7 cellular contexts compared by ENCODE assay signal in the genomic region with DNA sequence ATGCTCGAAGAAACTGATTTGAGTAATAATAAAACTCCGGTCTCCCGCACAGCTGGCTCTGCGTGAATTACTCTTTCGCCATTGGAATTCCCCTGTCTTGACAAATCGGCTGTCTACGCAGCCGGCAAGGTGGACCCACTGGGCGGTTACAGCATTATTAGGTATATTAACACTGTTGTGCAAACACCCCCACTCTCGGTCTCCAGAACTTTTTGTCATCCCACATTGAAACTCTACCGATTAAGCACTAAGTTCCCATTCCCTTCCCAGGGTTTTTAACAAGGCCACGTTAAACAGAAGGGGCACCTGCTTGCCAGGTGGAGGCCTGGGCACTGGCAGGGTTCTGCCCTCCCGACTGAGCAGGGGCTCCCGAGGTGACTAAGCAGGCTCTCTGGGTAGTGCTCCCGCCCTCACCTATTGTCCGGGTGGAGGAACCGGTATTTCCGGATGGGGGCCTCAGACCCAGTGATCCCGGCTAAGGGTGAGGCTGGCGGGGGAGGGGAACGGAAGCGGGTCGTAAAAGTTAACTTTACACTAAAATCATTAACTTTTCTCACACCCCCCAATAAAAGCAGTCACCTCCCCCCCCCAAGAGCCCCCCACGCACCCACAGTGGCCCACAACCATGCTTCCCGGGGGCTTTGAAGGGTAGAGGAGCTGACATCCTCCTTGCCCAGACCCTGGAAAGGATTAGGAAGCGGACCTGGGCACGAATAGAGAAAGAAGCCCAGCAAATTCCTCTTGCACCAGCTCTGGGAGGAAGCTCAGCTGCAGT. TPM values are rescaled to one million over a fixed set of nuclear protein-coding genes. Genes with fewer than 3 reads are reported as not detected.
A peak's percentile ranks its signal among the peaks of the same experiment; 100 is the strongest.
DNase-seq lines count a peak whose midpoint lies in the region; ATAC-seq lines count a peak whose summit lies in the region.

No MANE protein-coding gene starts in this region.

- no peaks in the 10 kb centered on the region for H3K27me3 ChIP-seq in skeletal muscle tissue (ENCODE audit: control insufficient read depth in 3 of 3, insufficient read depth in 3 of 3, low read length in 3 of 3)

- H3K9me3 Mint-ChIP-seq in activated naive CD8-positive, alpha-beta T cell treated with anti-CD3 and anti-CD28 coated beads, Interleukin-2, amount 50 U/mL, for 24 hours = no peaks in the 10 kb centered on the region

- peak overlapping the region; percentile 38 to 68 (median 63) for H3K9ac ChIP-seq in skeletal muscle tissue (ENCODE audit: low read depth in 1 of 3, low read length in 3 of 3)

- peaks cover 9 to 13% (median 13%) of the 10 kb centered on the region in 3 donors for H3K4me1 ChIP-seq in skeletal muscle tissue (ENCODE audit: control insufficient read depth in 3 of 3, insufficient read depth in 3 of 3, low read length in 3 of 3)

- no peaks in the 10 kb centered on the region for H3K36me3 ChIP-seq in skeletal muscle tissue (ENCODE audit: control insufficient read depth in 3 of 3, insufficient read depth in 3 of 3, low read length in 3 of 3)

- H3K27ac ChIP-seq in skeletal muscle tissue (ENCODE audit: low read depth, low read length) = no peak overlapping the region

- H3K36me3 Mint-ChIP-seq in activated naive CD8-positive, alpha-beta T cell treated with anti-CD3 and anti-CD28 coated beads, Interleukin-2, amount 50 U/mL, for 24 hours (ENCODE audit: low read depth) = no peaks in the 10 kb centered on the region

- ATAC-seq in GM18511 (IDR thresholded peaks at IDR 0.05; ENCODE audit: unreplicated experiment) (peak; percentile 31), HG02938 (IDR thresholded peaks at IDR 0.05; ENCODE audit: unreplicated experiment) (no peak)
- ATAC-seq in activated naive CD8-positive, alpha-beta T cell treated with anti-CD3 and anti-CD28 coated beads, Interleukin-2, amount 50 U/mL, for 24 hours = peak; percentile 55
- ATAC-seq in activated CD4-positive, CD25-positive, alpha-beta regulatory T cell treated with anti-CD3 and anti-CD28 coated beads, Interleukin-2, amount 50 U/mL, for 24 hours = no peak

- H3K4me3 Mint-ChIP-seq in activated naive CD8-positive, alpha-beta T cell treated with anti-CD3 and anti-CD28 coated beads, Interleukin-2, amount 50 U/mL, for 24 hours = peak overlapping the region; percentile 58

- peak overlapping the region; percentile 85 for H3K4me3 ChIP-seq in iPS-18c (ENCODE audit: insufficient read depth, low read depth, low read length)
- peak overlapping the region; percentile 61 to 90 (median 85) for H3K4me3 ChIP-seq in skeletal muscle tissue (ENCODE audit: low read length in 3 of 3)

- H3K27ac Mint-ChIP-seq in activated naive CD8-positive, alpha-beta T cell treated with anti-CD3 and anti-CD28 coated beads, Interleukin-2, amount 50 U/mL, for 24 hours = no peak overlapping the region

- H3K27me3 Mint-ChIP-seq in activated naive CD8-positive, alpha-beta T cell treated with anti-CD3 and anti-CD28 coated beads, Interleukin-2, amount 50 U/mL, for 24 hours = peaks cover 9% of the 10 kb centered on the region

- DNase-seq in NCI-H1417 treated with DMSO at 0.1 percent for 48 hours (lab: John Stamatoyannopoulos, UW) = peak; percentile 46
- peak; percentile 25 for DNase-seq in activated naive CD8-positive, alpha-beta T cell treated with anti-CD3 and anti-CD28 coated beads, Interleukin-2, amount 50 U/mL, for 24 hours

- H3K9me3 ChIP-seq in iPS-18c (ENCODE audit: control insufficient read depth, insufficient read depth, low read length) (peaks cover 2% of the 10 kb centered on the region), skeletal muscle tissue (ENCODE audit: control insufficient read depth in 3 of 3, low read length in 3 of 3) (no peaks in the 10 kb centered on the region)

- H3K4me1 Mint-ChIP-seq in activated naive CD8-positive, alpha-beta T cell treated with anti-CD3 and anti-CD28 coated beads, Interleukin-2, amount 50 U/mL, for 24 hours = peaks cover 18% of the 10 kb centered on the region

RNA-seq across cellular contexts. Expression of gene TJP2, which starts 53.5 kb away (rescaled TPM):
- total RNA-seq in skeletal muscle tissue = 17.2 TPM

Comparison
In these comparisons a context has a peak if more than half of its experiments do, and no peak if none do; other contexts are left out.
1. ATAC-seq: peak in GM18511 (single experiment) and activated naive CD8-positive, alpha-beta T cell treated with anti-CD3 and anti-CD28 coated beads, Interleukin-2, amount 50 U/mL, for 24 hours (single experiment); none in activated CD4-positive, CD25-positive, alpha-beta regulatory T cell treated with anti-CD3 and anti-CD28 coated beads, Interleukin-2, amount 50 U/mL, for 24 hours (0 of 2) and HG02938 (single experiment).